8 cellular contexts compared by ENCODE assay signal in the genomic region with DNA sequence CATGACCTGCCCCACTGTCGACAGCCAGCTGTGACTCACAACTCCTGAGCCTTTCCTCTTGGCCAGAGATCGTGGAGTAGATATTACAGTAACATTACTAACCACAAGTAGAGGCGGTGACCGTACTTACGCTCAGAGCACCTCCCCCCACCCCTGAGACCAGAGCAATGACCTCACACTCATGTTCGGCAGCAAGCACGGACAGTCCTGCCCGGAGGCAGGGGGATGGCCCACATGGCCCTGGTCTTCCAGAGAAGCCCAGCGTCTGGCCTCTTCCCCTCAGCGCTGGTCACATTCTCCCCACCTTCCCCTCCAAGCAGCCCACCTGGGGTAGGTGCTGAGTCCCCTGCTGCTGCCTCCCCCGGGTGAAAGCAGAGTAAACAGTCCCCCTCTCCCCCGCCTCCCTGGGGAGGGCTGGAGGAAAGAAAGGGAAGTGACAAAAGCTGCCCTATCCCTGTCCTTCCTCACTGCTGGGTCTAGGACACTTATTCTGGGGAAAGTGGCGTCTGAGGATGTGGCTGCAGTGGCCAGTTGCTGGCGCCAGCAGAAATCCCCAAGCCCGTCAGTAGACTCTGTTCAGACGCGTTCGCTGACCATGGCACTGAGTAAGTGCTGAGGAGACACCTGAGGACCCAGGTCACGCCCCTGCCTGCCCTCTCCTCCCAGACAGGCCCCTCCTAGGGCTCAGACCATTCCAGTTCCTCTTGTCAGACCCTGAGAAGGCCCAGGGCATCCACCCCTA.
DNase-seq lines count a peak whose midpoint lies in the region; ATAC-seq, FAIRE-seq and TF ChIP-seq lines count a peak whose summit lies in the region.

No MANE protein-coding gene starts in this region.

- peak overlapping the region in 1 of 9 donors; percentile 21 for H3K27ac Mint-ChIP-seq in naive thymus-derived CD4-positive, alpha-beta T cell

- TF ChIP-seq POLR2A in endothelial cell of umbilical vein (IDR thresholded peaks at IDR 0.05; ENCODE audit: low read depth, low read length), result no peak

- TSS peak; percentile 82 for BruUV-seq in endothelial cell of umbilical vein (replicated peaks; lab: Mats Ljungman, UMichigan)

- H4K20me1 ChIP-seq in endothelial cell of umbilical vein (replicated peaks; ENCODE audit: control insufficient read depth, extremely low read depth, insufficient read depth, low read length), result no peaks in the 10 kb centered on the region

- H3K27me3 ChIP-seq in MG63 (no peaks in the 10 kb centered on the region), endothelial cell of umbilical vein (ENCODE audit: control insufficient read depth in 2 of 2, insufficient read depth in 2 of 2, low read length in 2 of 2) (no peaks in the 10 kb centered on the region)
- no peaks in the 10 kb centered on the region for H3K27me3 ChIP-seq in naive thymus-derived CD4-positive, alpha-beta T cell (ENCODE audit: control insufficient read depth in 2 of 2, insufficient read depth in 2 of 2, low read length in 2 of 2)

- peak overlapping the region in 1 of 10 donors; percentile 36 for H3K4me3 Mint-ChIP-seq in naive thymus-derived CD4-positive, alpha-beta T cell

- intact Hi-C loops in endothelial cell of umbilical vein (cut with micrococcal nuclease), result loop anchor here (2.0 to 5.0 kb wide), 3 partner anchors 16 to 286 kb away; a partner anchor contains a TSS
- intact Hi-C loops in naive thymus-derived CD4-positive, alpha-beta T cell (cut with micrococcal nuclease), result no loop called here

- no peaks in the 10 kb centered on the region for H3K79me2 ChIP-seq in endothelial cell of umbilical vein (ENCODE audit: control insufficient read depth, insufficient read depth, low read length)

- H3K4me2 ChIP-seq in endothelial cell of umbilical vein (ENCODE audit: insufficient read depth, low read length), result peak overlapping the region; percentile 4

- H3K9ac ChIP-seq in endothelial cell of umbilical vein (replicated peaks; ENCODE audit: extremely low read depth, insufficient read depth, low read length), result peak overlapping the region; percentile 65

- dilution Hi-C loops in endothelial cell of umbilical vein (cut with MboI; ENCODE audit: extremely low pct_ligation_motif_present, low sequenced_read_pairs), result no loop called here

- H3K36me3 ChIP-seq in MG63, result no peaks in the 10 kb centered on the region
- H3K36me3 ChIP-seq in endothelial cell of umbilical vein (ENCODE audit: control insufficient read depth in 2 of 2, extremely low read depth in 1 of 2, insufficient read depth in 2 of 2, low read length in 2 of 2), result no peaks in the 10 kb centered on the region
- H3K36me3 ChIP-seq in naive thymus-derived CD4-positive, alpha-beta T cell (ENCODE audit: control insufficient read depth in 2 of 3, insufficient read depth in 3 of 3, low read length in 3 of 3), result no peaks in the 10 kb centered on the region

- no peak for TF ChIP-seq CTCF in AG10803 (conservative IDR thresholded peaks at IDR 0.05; ENCODE audit: low read length)
- TF ChIP-seq CTCF in endothelial cell of umbilical vein (IDR thresholded peaks at IDR 0.05; ENCODE audit: extremely low read depth in 1 of 2, insufficient read depth in 1 of 2, low read depth in 1 of 2, low read length in 2 of 2), result no peak

- ATAC-seq in GM21390 (IDR thresholded peaks at IDR 0.05; ENCODE audit: unreplicated experiment) (peak; percentile 61), GM21526 (IDR thresholded peaks at IDR 0.05; ENCODE audit: low FRiP score, unreplicated experiment) (no peak)
- peak; percentile 83 for ATAC-seq in naive thymus-derived CD4-positive, alpha-beta T cell

- H3K9me1 ChIP-seq in endothelial cell of umbilical vein (replicated peaks; ENCODE audit: control insufficient read depth, extremely low read depth, insufficient read depth, low read length), result no peaks in the 10 kb centered on the region

- CTCF ChIA-PET in endothelial cell of umbilical vein (lab: Charles Lee), result interaction anchor here (0.9 to 2.5 kb wide), 7 partner anchors 9 to 289 kb away, joined by 3 to 13 read pairs (median 8); a partner anchor contains a TSS
- CTCF ChIA-PET in naive thymus-derived CD4-positive, alpha-beta T cell (lab: Charles Lee), result no interaction called here

- peaks cover 39% of the 10 kb centered on the region for H3K4me1 ChIP-seq in endothelial cell of umbilical vein (ENCODE audit: control insufficient read depth, extremely low read depth, insufficient read depth, low read length)
- no peaks in the 10 kb centered on the region for H3K4me1 ChIP-seq in naive thymus-derived CD4-positive, alpha-beta T cell (ENCODE audit: control insufficient read depth in 2 of 2, insufficient read depth in 2 of 2, low read length in 2 of 2)

- peaks cover 0 to 10% (median 5%) of the 10 kb centered on the region in 5 donors for H3K27me3 Mint-ChIP-seq in naive thymus-derived CD4-positive, alpha-beta T cell

- H3K9me3 Mint-ChIP-seq in naive thymus-derived CD4-positive, alpha-beta T cell, result peaks cover 0 to 8% (median 3%) of the 10 kb centered on the region in 11 donors

- H3K4me3 ChIP-seq in AG10803 (ENCODE audit: low read length), result no peak overlapping the region
- H3K4me3 ChIP-seq in MG63, result no peak overlapping the region
- H3K4me3 ChIP-seq in endothelial cell of umbilical vein (replicated peaks in 1 of 3; ENCODE audit: insufficient read depth in 1 of 3, low read depth in 1 of 3, low read length in 3 of 3), result no peak overlapping the region
- no peak overlapping the region for H3K4me3 ChIP-seq in naive thymus-derived CD4-positive, alpha-beta T cell (ENCODE audit: low read length)

- POLR2A ChIA-PET in endothelial cell of umbilical vein (lab: Charles Lee), result interaction anchor here (1.0 kb wide), 1 partner anchor 47 kb away, joined by 3 read pairs; no protein-coding TSS in a partner anchor
- POLR2A ChIA-PET in naive thymus-derived CD4-positive, alpha-beta T cell (lab: Charles Lee), result no interaction called here

- FAIRE-seq in endothelial cell of umbilical vein (lab: Jason Lieb, UNC), result peak; percentile 99

- DNase-seq in AG10803 (ENCODE audit: low read depth) (peak; percentile 99), MG63 (peak; percentile 100), endothelial cell of umbilical vein (ENCODE audit: low read depth, low spot score) (peak; percentile 95), NCI-H1436 (lab: John Stamatoyannopoulos, UW) (no peak), T-helper 9 cell (no peak)
- DNase-seq in naive thymus-derived CD4-positive, alpha-beta T cell, result peak in 1 of 9 donors; percentile 42

- peak overlapping the region; percentile 93 for H3K27ac ChIP-seq in endothelial cell of umbilical vein (ENCODE audit: insufficient read depth, low read depth, low read length)
- no peak overlapping the region for H3K27ac ChIP-seq in naive thymus-derived CD4-positive, alpha-beta T cell (ENCODE audit: low read depth, low read length)

- H3K36me3 Mint-ChIP-seq in naive thymus-derived CD4-positive, alpha-beta T cell, result peaks cover 0 to 7% (median 0%) of the 10 kb centered on the region in 5 donors

- H3K4me1 Mint-ChIP-seq in naive thymus-derived CD4-positive, alpha-beta T cell, result peaks cover 0 to 24% (median 0%) of the 10 kb centered on the region in 7 donors

- peak overlapping the region; percentile 32 for H2AFZ ChIP-seq in endothelial cell of umbilical vein (ENCODE audit: low read depth, low read length)

- H3K9me3 ChIP-seq in MG63, result no peaks in the 10 kb centered on the region
- H3K9me3 ChIP-seq in endothelial cell of umbilical vein (replicated peaks; ENCODE audit: control insufficient read depth, insufficient read depth, low read length), result no peaks in the 10 kb centered on the region
- H3K9me3 ChIP-seq in naive thymus-derived CD4-positive, alpha-beta T cell (ENCODE audit: control insufficient read depth in 2 of 3, low read length in 3 of 3), result peaks cover 0 to 10% (median 0%) of the 10 kb centered on the region in 3 experiments

TF ChIP-seq in endothelial cell of umbilical vein, 7 proteins besides CTCF, POLR2A, EP300 and RAD21:
- TF ChIP-seq EZH2 (IDR thresholded peaks at IDR 0.05; ENCODE audit: borderline replicate concordance, low read depth, low read length, severe bottlenecking) (no peak), JUN (IDR thresholded peaks at IDR 0.05; ENCODE audit: borderline replicate concordance, insufficient read depth, insufficient read length, low read depth) (peak; percentile 89), FOS (IDR thresholded peaks at IDR 0.05; ENCODE audit: borderline replicate concordance, insufficient read depth, low read length) (peak; percentile 97), MYC (IDR thresholded peaks at IDR 0.05; ENCODE audit: low read depth, low read length) (peak; percentile 67), POLR2AphosphoS5 (IDR thresholded peaks at IDR 0.05; ENCODE audit: insufficient read depth, low read depth, low read length) (peak; percentile 97), GATA2 (IDR thresholded peaks at IDR 0.05; ENCODE audit: insufficient read depth, insufficient read length, low read depth, low read length) (peak; percentile 100)
- TF ChIP-seq, protein P1, sequence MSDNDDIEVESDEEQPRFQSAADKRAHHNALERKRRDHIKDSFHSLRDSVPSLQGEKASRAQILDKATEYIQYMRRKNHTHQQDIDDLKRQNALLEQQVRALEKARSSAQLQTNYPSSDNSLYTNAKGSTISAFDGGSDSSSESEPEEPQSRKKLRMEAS (IDR thresholded peaks at IDR 0.05; ENCODE audit: insufficient read depth, insufficient read length), result no peak

Comparison
In these comparisons a context has a peak if more than half of its experiments do, and no peak if none do; other contexts are left out.
1. DNase-seq: peak in AG10803 (single experiment), MG63 (single experiment) and endothelial cell of umbilical vein (single experiment); none in NCI-H1436 (single experiment) and T-helper 9 cell (single experiment).